ENCODE assay signal across 28 cellular contexts in the genomic region with DNA sequence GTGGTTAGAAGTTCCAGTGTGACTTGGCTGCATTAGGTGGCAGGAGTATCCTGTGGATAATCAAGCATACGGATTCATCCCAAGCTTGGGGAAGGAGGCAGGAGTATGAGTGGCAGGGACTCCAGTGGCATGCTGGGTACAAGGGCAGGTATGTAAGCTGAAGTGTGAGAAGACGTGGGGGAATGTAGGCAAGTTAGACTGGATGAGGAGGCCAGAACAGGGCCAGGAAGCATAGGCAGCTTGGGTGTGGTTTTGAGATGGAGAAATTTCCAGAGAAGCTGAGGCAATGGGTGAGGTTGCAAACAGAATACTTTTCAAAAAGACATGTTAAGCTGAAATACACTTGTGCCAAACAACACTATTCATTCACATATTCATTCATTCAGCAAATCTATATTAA.
"Had no signal": no experiment of that assay in that cellular context is flagged by ENCODE, and none has a peak within 500 bp of the region (broad histone marks: within the 10 kb centered on the region; RNA-seq: fewer than 3 reads in every experiment).

No MANE protein-coding gene starts in this region.

- H3K27ac ChIP-seq: coronary artery, heart right ventricle, left ventricle myocardium inferior, lower lobe of right lung, prostate gland, right atrium auricular region, stomach, thyroid gland, upper lobe of left lung had no signal

- H3K36me3 ChIP-seq: heart right ventricle, left ventricle myocardium inferior, lower lobe of right lung, prostate gland, right atrium auricular region, stomach, thyroid gland, upper lobe of left lung had no signal

- H3K4me3 ChIP-seq: coronary artery, heart right ventricle, left ventricle myocardium inferior, lower lobe of right lung, prostate gland, right atrium auricular region, smooth muscle cell, stomach, thyroid gland, upper lobe of left lung had no signal

- ATAC-seq: effector memory CD8-positive, alpha-beta T cell; heart right ventricle; left colon; lower lobe of right lung; naive thymus-derived CD8-positive, alpha-beta T cell; sciatic nerve; stimulated activated effector memory CD8-positive, alpha-beta T cell treated with anti-CD3 and anti-CD28 coated beads, Interleukin-12 subunit alpha, Interleukin-12 subunit beta, amount 100 ng/mL, for 72 hours had no signal

- DNase-seq: dermis blood vessel endothelial cell; effector memory CD8-positive, alpha-beta T cell; foreskin melanocyte; glutamatergic neuron; heart right ventricle; hippocampal formation; immature natural killer cell; islet precursor cell; kidney glomerular epithelial cell; left colon; left ventricle myocardium inferior; lower lobe of right lung; naive thymus-derived CD8-positive, alpha-beta T cell; nephron progenitor cell; nucleus accumbens; stimulated activated CD4-positive, alpha-beta T cell treated with anti-CD3 and anti-CD28 coated beads, Interleukin-12 subunit alpha, Interleukin-12 subunit beta, amount 100 ng/mL, for 4 hours; stimulated activated CD4-positive, alpha-beta T cell treated with anti-CD3 and anti-CD28 coated beads, Interleukin-2, amount 100 ng/mL, for 24 hours; stimulated activated CD4-positive, alpha-beta T cell treated with anti-CD3 and anti-CD28 coated beads, Interleukin-4, amount 100 ng/mL, for 24 hours; stimulated activated naive CD4-positive, alpha-beta T cell treated with Interleukin-2 at 50 U/mL for 16 hours; stomach; thyroid gland; upper lobe of left lung had no signal

- H3K4me1 ChIP-seq: left ventricle myocardium inferior, lower lobe of right lung, prostate gland, right atrium auricular region, stomach, thyroid gland had no signal

- H3K4me2 ChIP-seq: smooth muscle cell had no signal

- H3K27me3 ChIP-seq: heart right ventricle, right atrium auricular region, stomach, thyroid gland, upper lobe of left lung had no signal
